Comparison of ENCODE assay signal across 8 cellular contexts in the genomic region with DNA sequence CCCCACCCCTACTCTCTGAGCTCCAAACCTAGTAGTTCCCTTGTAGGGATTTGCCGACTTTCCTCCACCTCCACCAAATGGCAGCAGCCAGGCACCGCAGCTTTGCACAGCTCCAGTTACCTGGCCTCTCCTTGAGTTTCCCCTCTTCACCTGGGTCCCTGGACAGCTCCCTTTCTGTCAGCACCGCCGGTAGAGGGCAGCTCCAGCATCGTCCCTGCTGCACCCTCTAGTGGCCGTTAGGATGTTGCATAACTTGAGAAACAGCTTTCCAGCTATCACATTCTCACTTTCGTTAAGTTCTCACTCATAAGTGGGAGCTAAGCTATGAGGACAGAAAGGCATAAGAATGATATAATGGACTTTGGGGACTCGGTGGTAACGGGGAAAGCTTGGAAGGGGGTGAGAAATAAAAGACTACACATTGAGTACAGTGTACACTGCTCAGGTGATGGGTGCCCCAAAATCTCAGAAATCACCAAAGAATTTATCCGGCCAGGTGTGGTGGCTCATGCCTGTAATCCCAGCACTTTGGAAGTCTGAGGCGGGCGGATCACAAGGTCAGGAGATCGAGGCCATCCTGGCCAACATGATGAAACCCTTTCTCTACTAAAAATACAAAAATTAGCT.
DNase-seq lines count a peak whose midpoint lies in the region; ATAC-seq and TF ChIP-seq lines count a peak whose summit lies in the region.

No MANE protein-coding gene starts in this region.

- no peaks in the 10 kb centered on the region for H3K36me3 Mint-ChIP-seq in activated naive CD4-positive, alpha-beta T cell treated with anti-CD3 and anti-CD28 coated beads for 36 hours (ENCODE audit: low read depth)

- no peaks in the 10 kb centered on the region for H3K27me3 ChIP-seq in SJCRH30
- no peaks in the 10 kb centered on the region for H3K27me3 ChIP-seq in psoas muscle (ENCODE audit: insufficient read depth in 3 of 3, low read length in 2 of 3)

- intact Hi-C loops in activated naive CD4-positive, alpha-beta T cell treated with anti-CD3 and anti-CD28 coated beads for 36 hours (cut with micrococcal nuclease), result loop anchor here (1.0 to 10.0 kb wide), 4 partner anchors 73 to 301 kb away; no protein-coding TSS in a partner anchor
- intact Hi-C loops in Right ventricle myocardium superior (cut with DNase I) (loop anchor here (5.0 kb wide), 2 partner anchors 184 to 361 kb away; no protein-coding TSS in a partner anchor), psoas muscle (cut with DNase I) (loop anchor here in 1 of 2 donors (5.0 kb wide), 1 partner anchor 361 kb away; no protein-coding TSS in a partner anchor)

- peak; percentile 98 for ATAC-seq in HG02571 (IDR thresholded peaks at IDR 0.05; ENCODE audit: unreplicated experiment)
- ATAC-seq in Right ventricle myocardium superior (ENCODE audit: poor library complexity), result peak; percentile 95
- peak; percentile 64 to 83 (median 76) for ATAC-seq in psoas muscle

- H3K27ac ChIP-seq in SJCRH30 (no peak overlapping the region), psoas muscle (no peak overlapping the region)

- peaks cover 11% of the 10 kb centered on the region for H3K27me3 Mint-ChIP-seq in activated naive CD4-positive, alpha-beta T cell treated with anti-CD3 and anti-CD28 coated beads for 36 hours (ENCODE audit: low read depth)

- H3K4me3 ChIP-seq in GM12865 (ENCODE audit: low read depth, low read length) (no peak overlapping the region), SJCRH30 (no peak overlapping the region), psoas muscle (no peak overlapping the region)

- peak; percentile 82 for DNase-seq in GM12865 (ENCODE audit: low read depth)
- peak; percentile 53 for DNase-seq in MV-4-11 (lab: John Stamatoyannopoulos, UW)
- peak; percentile 76 to 90 for DNase-seq in SJCRH30
- DNase-seq in activated naive CD4-positive, alpha-beta T cell treated with anti-CD3 and anti-CD28 coated beads for 36 hours, result peak; percentile 73
- DNase-seq in Right ventricle myocardium superior, result peak; percentile 77
- DNase-seq in psoas muscle, result peak; percentile 49 to 74
- no peak for DNase-seq in cortex of kidney (lab: John Stamatoyannopoulos, UW)

- no peaks in the 10 kb centered on the region for H3K36me3 ChIP-seq in SJCRH30
- H3K36me3 ChIP-seq in psoas muscle (ENCODE audit: insufficient read depth in 1 of 2, low read depth in 1 of 2), result no peaks in the 10 kb centered on the region

- no peaks in the 10 kb centered on the region for H3K9me3 Mint-ChIP-seq in activated naive CD4-positive, alpha-beta T cell treated with anti-CD3 and anti-CD28 coated beads for 36 hours

- WGBS in psoas muscle, 3 donors, result 18 to 21% (median 19%) methylated on average over 13 of the region's 13 CpGs

- H3K4me1 ChIP-seq in SJCRH30 (peaks cover 20% of the 10 kb centered on the region), psoas muscle (no peaks in the 10 kb centered on the region)

- no peaks in the 10 kb centered on the region for H3K4me1 Mint-ChIP-seq in activated naive CD4-positive, alpha-beta T cell treated with anti-CD3 and anti-CD28 coated beads for 36 hours (ENCODE audit: low read depth)

- H3K27ac Mint-ChIP-seq in activated naive CD4-positive, alpha-beta T cell treated with anti-CD3 and anti-CD28 coated beads for 36 hours, result no peak overlapping the region

- TF ChIP-seq CTCF in GM12865 (IDR thresholded peaks at IDR 0.05; ENCODE audit: insufficient read depth, low read depth, low read length, missing control alignments) (peak; percentile 99), psoas muscle (IDR thresholded peaks at IDR 0.05) (peak; percentile 77)

- H3K9me3 ChIP-seq in SJCRH30 (replicated peaks), result no peaks in the 10 kb centered on the region
- H3K9me3 ChIP-seq in psoas muscle, result no peaks in the 10 kb centered on the region

- CTCF ChIA-PET in activated naive CD4-positive, alpha-beta T cell treated with anti-CD3 and anti-CD28 coated beads for 36 hours (lab: Charles Lee), result interaction anchor here (0.5 to 2.4 kb wide), 22 partner anchors 9 to 495 kb away, joined by 3 to 11 read pairs (median 3); no protein-coding TSS in a partner anchor

- H3K4me3 Mint-ChIP-seq in activated naive CD4-positive, alpha-beta T cell treated with anti-CD3 and anti-CD28 coated beads for 36 hours, result no peak overlapping the region
